Comparison of ENCODE assay signal across 24 cellular contexts in genomic region chr15:72354496-72354895, GRCh38. TPM values are rescaled to one million over a fixed set of nuclear protein-coding genes. Genes with fewer than 3 reads are reported as not detected.
"Had no signal": no experiment of that assay in that cellular context is flagged by ENCODE, and none has a peak within 500 bp of the region (broad histone marks: within the 10 kb centered on the region; RNA-seq: fewer than 3 reads in every experiment).

No MANE protein-coding gene starts in this region.

- H3K27ac ChIP-seq: HL-60, SJSA1, SK-N-MC had no signal

- DNase-seq: KBM-7, MG63, NCI-H1092, NCI-H1105 treated with DMSO at 0.1 percent for 48 hours, NCI-H1417 treated with DMSO at 0.1 percent for 48 hours, NCI-H146, NCI-H1694 treated with DMSO at 0.1 percent for 48 hours, NCI-H1930, NCI-H2081, NCI-H2107, NCI-H2227 treated with DMSO at 0.1 percent for 48 hours, NCI-H524, NCI-H69, NCI-H774, Right ventricle myocardium superior, RPMI8226, SIG-M5 had no signal

- H3K4me3 ChIP-seq: MG63, SJSA1, SK-N-MC had no signal

- H3K27me3 ChIP-seq: MG63, SJSA1 had no signal

- FAIRE-seq: HTR-8/SVneo, RCC 7860 had no signal

- H3K9me3 ChIP-seq: MG63, SJSA1 had no signal

RNA-seq across cellular contexts. Expression of gene TMEM202, which starts 43.6 kb away (rescaled TPM):
- total RNA-seq: LHCN-M2, NCI-H460, Right ventricle myocardium superior, SJSA1 had no signal
